ENCODE assay signal across 2 cellular contexts in the genomic region with DNA sequence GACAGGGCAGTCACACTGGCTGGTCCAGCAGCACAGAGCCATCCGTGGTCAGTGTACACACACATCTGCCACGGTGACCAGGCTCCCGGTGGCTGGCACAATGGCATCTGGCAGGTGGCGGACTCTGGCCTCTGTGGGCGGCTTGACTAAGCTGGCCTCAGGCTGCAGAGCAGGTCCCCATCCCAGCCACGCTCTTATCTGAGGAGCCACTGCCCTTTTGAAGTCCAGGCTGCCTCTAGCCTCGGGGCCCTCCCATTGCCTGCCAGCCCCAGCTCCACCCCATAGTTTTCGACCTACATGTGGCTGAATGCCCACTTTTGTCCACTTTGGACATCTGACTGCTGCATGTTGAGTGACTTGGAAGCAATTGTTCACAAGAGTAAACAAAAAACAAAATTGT.
TF ChIP-seq lines count a peak whose summit lies in the region.

No MANE protein-coding gene starts in this region.

TF ChIP-seq in HCT116, 20 proteins besides CTCF, POLR2A, EP300 and RAD21:
- TF ChIP-seq, protein P1, sequence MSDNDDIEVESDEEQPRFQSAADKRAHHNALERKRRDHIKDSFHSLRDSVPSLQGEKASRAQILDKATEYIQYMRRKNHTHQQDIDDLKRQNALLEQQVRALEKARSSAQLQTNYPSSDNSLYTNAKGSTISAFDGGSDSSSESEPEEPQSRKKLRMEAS (IDR thresholded peaks at IDR 0.05) = peak; percentile 45; the same call in 1 of the 2 replicates
- TF ChIP-seq SP1 (IDR thresholded peaks at IDR 0.05; ENCODE audit: low read depth) = no peak; the same call in 1 of the 2 replicates
- TF ChIP-seq, protein P2, sequence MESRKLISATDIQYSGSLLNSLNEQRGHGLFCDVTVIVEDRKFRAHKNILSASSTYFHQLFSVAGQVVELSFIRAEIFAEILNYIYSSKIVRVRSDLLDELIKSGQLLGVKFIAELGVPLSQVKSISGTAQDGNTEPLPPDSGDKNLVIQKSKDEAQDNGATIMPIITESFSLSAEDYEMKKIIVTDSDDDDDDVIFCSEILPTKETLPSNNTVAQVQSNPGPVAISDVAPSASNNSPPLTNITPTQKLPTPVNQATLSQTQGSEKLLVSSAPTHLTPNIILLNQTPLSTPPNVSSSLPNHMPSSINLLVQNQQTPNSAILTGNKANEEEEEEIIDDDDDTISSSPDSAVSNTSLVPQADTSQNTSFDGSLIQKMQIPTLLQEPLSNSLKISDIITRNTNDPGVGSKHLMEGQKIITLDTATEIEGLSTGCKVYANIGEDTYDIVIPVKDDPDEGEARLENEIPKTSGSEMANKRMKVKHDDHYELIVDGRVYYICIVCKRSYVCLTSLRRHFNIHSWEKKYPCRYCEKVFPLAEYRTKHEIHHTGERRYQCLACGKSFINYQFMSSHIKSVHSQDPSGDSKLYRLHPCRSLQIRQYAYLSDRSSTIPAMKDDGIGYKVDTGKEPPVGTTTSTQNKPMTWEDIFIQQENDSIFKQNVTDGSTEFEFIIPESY (IDR thresholded peaks at IDR 0.05; ENCODE audit: extremely low read depth, insufficient replicate concordance, low read length) = no peak
- TF ChIP-seq, protein P3, sequence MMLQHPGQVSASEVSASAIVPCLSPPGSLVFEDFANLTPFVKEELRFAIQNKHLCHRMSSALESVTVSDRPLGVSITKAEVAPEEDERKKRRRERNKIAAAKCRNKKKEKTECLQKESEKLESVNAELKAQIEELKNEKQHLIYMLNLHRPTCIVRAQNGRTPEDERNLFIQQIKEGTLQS (IDR thresholded peaks at IDR 0.05) = no peak
- no peak for TF ChIP-seq FOSL1 (IDR thresholded peaks at IDR 0.05; ENCODE audit: low read depth)

TF ChIP-seq in GM12891, 5 proteins besides CTCF, POLR2A, EP300 and RAD21:
- TF ChIP-seq POU2F2 (IDR thresholded peaks at IDR 0.05; ENCODE audit: low read depth, low read length) (no peak), PAX5 (IDR thresholded peaks at IDR 0.05; ENCODE audit: insufficient read depth, low read length, severe bottlenecking) (no peak)
